Comparison of ENCODE assay signal across 1 cellular context in the genomic region with DNA sequence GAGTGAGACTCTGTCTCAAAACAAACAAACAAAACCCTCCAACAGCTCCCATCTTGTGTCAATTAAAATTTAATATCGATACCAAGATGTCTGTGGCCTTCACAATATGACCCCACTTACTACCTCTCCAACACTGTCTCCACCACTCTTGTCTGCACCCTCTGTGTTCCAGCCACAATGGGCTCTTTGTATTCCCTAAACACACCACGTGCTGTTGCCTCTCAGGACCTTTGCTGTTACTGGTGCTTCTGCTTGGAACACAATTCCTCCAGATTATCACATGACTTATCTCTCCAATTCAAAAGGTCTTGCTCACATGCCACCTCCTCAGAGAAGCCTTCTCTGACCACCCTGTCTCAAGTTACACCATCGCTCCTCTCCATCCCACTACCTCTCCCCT.
TF ChIP-seq lines count a peak whose summit lies in the region.

No MANE protein-coding gene starts in this region.

TF ChIP-seq in HepG2, 621 proteins besides CTCF, POLR2A, EP300 and RAD21 (continued from another document):
- TF ChIP-seq, protein P1, sequence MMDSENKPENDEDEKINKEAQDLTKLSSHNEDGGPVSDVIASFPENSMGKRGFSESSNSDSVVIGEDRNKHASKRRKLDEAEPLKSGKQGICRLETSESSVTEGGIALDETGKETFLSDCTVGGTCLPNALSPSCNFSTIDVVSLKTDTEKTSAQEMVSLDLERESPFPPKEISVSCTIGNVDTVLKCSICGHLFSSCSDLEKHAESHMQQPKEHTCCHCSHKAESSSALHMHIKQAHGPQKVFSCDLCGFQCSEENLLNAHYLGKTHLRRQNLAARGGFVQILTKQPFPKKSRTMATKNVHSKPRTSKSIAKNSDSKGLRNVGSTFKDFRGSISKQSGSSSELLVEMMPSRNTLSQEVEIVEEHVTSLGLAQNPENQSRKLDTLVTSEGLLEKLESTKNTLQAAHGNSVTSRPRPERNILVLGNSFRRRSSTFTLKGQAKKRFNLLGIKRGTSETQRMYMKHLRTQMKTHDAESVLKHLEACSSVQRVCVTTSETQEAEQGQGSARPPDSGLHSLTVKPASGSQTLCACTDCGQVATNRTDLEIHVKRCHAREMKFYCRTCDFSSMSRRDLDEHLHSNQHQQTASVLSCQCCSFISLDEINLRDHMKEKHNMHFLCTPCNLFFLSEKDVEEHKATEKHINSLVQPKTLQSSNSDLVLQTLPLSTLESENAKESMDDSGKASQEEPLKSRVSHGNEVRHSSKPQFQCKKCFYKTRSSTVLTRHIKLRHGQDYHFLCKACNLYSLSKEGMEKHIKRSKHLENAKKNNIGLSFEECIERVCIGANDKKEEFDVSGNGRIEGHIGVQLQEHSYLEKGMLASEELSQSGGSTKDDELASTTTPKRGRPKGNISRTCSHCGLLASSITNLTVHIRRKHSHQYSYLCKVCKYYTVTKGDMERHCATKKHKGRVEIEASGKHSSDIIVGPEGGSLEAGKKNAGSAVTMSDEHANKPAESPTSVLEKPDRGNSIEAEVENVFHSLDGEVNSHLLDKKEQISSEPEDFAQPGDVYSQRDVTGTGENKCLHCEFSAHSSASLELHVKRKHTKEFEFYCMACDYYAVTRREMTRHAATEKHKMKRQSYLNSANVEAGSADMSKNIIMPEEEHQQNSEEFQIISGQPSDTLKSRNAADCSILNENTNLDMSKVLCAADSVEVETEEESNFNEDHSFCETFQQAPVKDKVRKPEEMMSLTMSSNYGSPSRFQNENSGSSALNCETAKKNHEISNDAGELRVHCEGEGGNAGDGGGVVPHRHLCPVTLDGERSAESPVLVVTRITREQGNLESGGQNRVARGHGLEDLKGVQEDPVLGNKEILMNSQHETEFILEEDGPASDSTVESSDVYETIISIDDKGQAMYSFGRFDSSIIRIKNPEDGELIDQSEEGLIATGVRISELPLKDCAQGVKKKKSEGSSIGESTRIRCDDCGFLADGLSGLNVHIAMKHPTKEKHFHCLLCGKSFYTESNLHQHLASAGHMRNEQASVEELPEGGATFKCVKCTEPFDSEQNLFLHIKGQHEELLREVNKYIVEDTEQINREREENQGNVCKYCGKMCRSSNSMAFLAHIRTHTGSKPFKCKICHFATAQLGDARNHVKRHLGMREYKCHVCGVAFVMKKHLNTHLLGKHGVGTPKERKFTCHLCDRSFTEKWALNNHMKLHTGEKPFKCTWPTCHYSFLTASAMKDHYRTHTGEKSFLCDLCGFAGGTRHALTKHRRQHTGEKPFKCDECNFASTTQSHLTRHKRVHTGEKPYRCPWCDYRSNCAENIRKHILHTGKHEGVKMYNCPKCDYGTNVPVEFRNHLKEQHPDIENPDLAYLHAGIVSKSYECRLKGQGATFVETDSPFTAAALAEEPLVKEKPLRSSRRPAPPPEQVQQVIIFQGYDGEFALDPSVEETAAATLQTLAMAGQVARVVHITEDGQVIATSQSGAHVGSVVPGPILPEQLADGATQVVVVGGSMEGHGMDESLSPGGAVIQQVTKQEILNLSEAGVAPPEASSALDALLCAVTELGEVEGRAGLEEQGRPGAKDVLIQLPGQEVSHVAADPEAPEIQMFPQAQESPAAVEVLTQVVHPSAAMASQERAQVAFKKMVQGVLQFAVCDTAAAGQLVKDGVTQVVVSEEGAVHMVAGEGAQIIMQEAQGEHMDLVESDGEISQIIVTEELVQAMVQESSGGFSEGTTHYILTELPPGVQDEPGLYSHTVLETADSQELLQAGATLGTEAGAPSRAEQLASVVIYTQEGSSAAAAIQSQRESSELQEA (CRISPR knock-in tag; IDR thresholded peaks at IDR 0.05; ENCODE audit: not compliant biosample characterization), result no peak
- TF ChIP-seq ZNF496 (CRISPR knock-in tag; IDR thresholded peaks at IDR 0.05; ENCODE audit: insufficient replicate concordance), result no peak
- no peak for TF ChIP-seq ZFP41 (CRISPR knock-in tag; IDR thresholded peaks at IDR 0.05; ENCODE audit: borderline replicate concordance)
- TF ChIP-seq NONO (IDR thresholded peaks at IDR 0.05), result no peak
- no peak for TF ChIP-seq NONO (CRISPR knock-in tag; conservative IDR thresholded peaks at IDR 0.05)
- TF ChIP-seq ZNF232 (CRISPR knock-in tag; IDR thresholded peaks at IDR 0.05; ENCODE audit: borderline replicate concordance), result no peak
- TF ChIP-seq RNF2 (conservative IDR thresholded peaks at IDR 0.05; ENCODE audit: low read depth), result no peak
- no peak for TF ChIP-seq ZMYM4 (CRISPR knock-in tag; IDR thresholded peaks at IDR 0.05)
- TF ChIP-seq, protein P2, sequence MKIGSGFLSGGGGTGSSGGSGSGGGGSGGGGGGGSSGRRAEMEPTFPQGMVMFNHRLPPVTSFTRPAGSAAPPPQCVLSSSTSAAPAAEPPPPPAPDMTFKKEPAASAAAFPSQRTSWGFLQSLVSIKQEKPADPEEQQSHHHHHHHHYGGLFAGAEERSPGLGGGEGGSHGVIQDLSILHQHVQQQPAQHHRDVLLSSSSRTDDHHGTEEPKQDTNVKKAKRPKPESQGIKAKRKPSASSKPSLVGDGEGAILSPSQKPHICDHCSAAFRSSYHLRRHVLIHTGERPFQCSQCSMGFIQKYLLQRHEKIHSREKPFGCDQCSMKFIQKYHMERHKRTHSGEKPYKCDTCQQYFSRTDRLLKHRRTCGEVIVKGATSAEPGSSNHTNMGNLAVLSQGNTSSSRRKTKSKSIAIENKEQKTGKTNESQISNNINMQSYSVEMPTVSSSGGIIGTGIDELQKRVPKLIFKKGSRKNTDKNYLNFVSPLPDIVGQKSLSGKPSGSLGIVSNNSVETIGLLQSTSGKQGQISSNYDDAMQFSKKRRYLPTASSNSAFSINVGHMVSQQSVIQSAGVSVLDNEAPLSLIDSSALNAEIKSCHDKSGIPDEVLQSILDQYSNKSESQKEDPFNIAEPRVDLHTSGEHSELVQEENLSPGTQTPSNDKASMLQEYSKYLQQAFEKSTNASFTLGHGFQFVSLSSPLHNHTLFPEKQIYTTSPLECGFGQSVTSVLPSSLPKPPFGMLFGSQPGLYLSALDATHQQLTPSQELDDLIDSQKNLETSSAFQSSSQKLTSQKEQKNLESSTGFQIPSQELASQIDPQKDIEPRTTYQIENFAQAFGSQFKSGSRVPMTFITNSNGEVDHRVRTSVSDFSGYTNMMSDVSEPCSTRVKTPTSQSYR (CRISPR knock-in tag; IDR thresholded peaks at IDR 0.05; ENCODE audit: borderline replicate concordance), result no peak
- TF ChIP-seq ZFP36L1 (CRISPR knock-in tag; IDR thresholded peaks at IDR 0.05), result no peak
- TF ChIP-seq SYNCRIP (IDR thresholded peaks at IDR 0.05; ENCODE audit: insufficient read depth, low read depth, low read length), result no peak
- TF ChIP-seq, protein P3, sequence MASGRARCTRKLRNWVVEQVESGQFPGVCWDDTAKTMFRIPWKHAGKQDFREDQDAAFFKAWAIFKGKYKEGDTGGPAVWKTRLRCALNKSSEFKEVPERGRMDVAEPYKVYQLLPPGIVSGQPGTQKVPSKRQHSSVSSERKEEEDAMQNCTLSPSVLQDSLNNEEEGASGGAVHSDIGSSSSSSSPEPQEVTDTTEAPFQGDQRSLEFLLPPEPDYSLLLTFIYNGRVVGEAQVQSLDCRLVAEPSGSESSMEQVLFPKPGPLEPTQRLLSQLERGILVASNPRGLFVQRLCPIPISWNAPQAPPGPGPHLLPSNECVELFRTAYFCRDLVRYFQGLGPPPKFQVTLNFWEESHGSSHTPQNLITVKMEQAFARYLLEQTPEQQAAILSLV (CRISPR knock-in tag; IDR thresholded peaks at IDR 0.05; ENCODE audit: borderline replicate concordance), result no peak
- TF ChIP-seq PITX1 (CRISPR knock-in tag; IDR thresholded peaks at IDR 0.05), result no peak
- TF ChIP-seq NRL (CRISPR knock-in tag; IDR thresholded peaks at IDR 0.05; ENCODE audit: borderline replicate concordance), result no peak
- TF ChIP-seq, protein P4, sequence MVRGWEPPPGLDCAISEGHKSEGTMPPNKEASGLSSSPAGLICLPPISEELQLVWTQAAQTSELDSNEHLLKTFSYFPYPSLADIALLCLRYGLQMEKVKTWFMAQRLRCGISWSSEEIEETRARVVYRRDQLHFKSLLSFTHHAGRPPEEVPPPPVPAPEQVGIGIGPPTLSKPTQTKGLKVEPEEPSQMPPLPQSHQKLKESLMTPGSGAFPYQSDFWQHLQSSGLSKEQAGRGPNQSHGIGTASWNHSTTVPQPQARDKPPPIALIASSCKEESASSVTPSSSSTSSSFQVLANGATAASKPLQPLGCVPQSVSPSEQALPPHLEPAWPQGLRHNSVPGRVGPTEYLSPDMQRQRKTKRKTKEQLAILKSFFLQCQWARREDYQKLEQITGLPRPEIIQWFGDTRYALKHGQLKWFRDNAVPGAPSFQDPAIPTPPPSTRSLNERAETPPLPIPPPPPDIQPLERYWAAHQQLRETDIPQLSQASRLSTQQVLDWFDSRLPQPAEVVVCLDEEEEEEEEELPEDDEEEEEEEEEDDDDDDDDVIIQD (CRISPR knock-in tag; IDR thresholded peaks at IDR 0.05; ENCODE audit: low read depth), result no peak
- no peak for TF ChIP-seq SMARCC2 (IDR thresholded peaks at IDR 0.05)
- TF ChIP-seq SAP130 (CRISPR knock-in tag; IDR thresholded peaks at IDR 0.05; ENCODE audit: low read depth), result peak; percentile 14; the same call in 1 of the 2 replicates
- TF ChIP-seq ZSCAN22 (CRISPR knock-in tag; IDR thresholded peaks at IDR 0.05), result no peak
- TF ChIP-seq TBP (CRISPR knock-in tag; IDR thresholded peaks at IDR 0.05), result no peak
- no peak for TF ChIP-seq ZNF883 (CRISPR knock-in tag; IDR thresholded peaks at IDR 0.05; ENCODE audit: not compliant biosample characterization)
- TF ChIP-seq RAD51 (IDR thresholded peaks at IDR 0.05; ENCODE audit: borderline replicate concordance), result no peak
- no peak for TF ChIP-seq ZSCAN21 (CRISPR knock-in tag; IDR thresholded peaks at IDR 0.05; ENCODE audit: borderline replicate concordance)
- TF ChIP-seq, protein P5, sequence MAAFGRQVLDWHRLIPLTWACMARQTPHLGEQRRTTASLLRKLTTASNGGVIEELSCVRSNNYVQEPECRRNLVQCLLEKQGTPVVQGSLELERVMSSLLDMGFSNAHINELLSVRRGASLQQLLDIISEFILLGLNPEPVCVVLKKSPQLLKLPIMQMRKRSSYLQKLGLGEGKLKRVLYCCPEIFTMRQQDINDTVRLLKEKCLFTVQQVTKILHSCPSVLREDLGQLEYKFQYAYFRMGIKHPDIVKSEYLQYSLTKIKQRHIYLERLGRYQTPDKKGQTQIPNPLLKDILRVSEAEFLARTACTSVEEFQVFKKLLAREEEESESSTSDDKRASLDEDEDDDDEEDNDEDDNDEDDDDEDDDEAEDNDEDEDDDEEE (CRISPR knock-in tag; IDR thresholded peaks at IDR 0.05), result no peak
- TF ChIP-seq SP5 (CRISPR knock-in tag; IDR thresholded peaks at IDR 0.05; ENCODE audit: borderline replicate concordance, low read depth), result no peak
- no peak for TF ChIP-seq AGO2 (optimal IDR thresholded peaks at IDR 0.05; ENCODE audit: low read depth, low read length)
